Comparison of ENCODE assay signal across 20 cellular contexts in genomic region chr14:90291699-90292098, GRCh38. TPM values are rescaled to one million over a fixed set of nuclear protein-coding genes. Genes with fewer than 3 reads are reported as not detected.
DNase-seq lines count a peak whose midpoint lies in the region; ATAC-seq, FAIRE-seq and TF ChIP-seq lines count a peak whose summit lies in the region.
"Had no signal": no experiment of that assay in that cellular context is flagged by ENCODE, and none has a peak within 500 bp of the region (broad histone marks: within the 10 kb centered on the region; RNA-seq: fewer than 3 reads in every experiment).

No MANE protein-coding gene starts in this region.

- H3K4me1 Mint-ChIP-seq in activated naive CD4-positive, alpha-beta T cell treated with anti-CD3 and anti-CD28 coated beads, Interleukin-2, amount 50 U/mL, for 24 hours, result no peaks in the 10 kb centered on the region
- H3K4me1 Mint-ChIP-seq in GM23338, result peaks cover 21% of the 10 kb centered on the region

- H3K27ac Mint-ChIP-seq in activated naive CD4-positive, alpha-beta T cell treated with anti-CD3 and anti-CD28 coated beads, Interleukin-2, amount 50 U/mL, for 24 hours, result peak overlapping the region; percentile 46
- H3K27ac Mint-ChIP-seq in GM23338, result peak overlapping the region; percentile 27

- H3K36me3 ChIP-seq in GM23338 (ENCODE audit: insufficient read depth), result no peaks in the 10 kb centered on the region; the same call in 1 of the 2 replicates
- peaks cover 18% of the 10 kb centered on the region for H3K36me3 ChIP-seq in bronchial epithelial cell (ENCODE audit: control insufficient read depth, insufficient read depth, low read length)
- no peaks in the 10 kb centered on the region for H3K36me3 ChIP-seq in parathyroid adenoma (ENCODE audit: control insufficient read depth, insufficient read depth, low read length)
- no peaks in the 10 kb centered on the region for H3K36me3 ChIP-seq in MM.1S (replicated peaks; ENCODE audit: insufficient read depth, low read length)
- H3K36me3 ChIP-seq in left ventricle myocardium inferior, result peaks cover 59% of the 10 kb centered on the region

- H3K4me3 ChIP-seq in GM23338 (no peak overlapping the region), bronchial epithelial cell (ENCODE audit: low read depth, low read length) (no peak overlapping the region), parathyroid adenoma (ENCODE audit: low read depth, low read length) (no peak overlapping the region), MM.1S (ENCODE audit: low read length) (no peak overlapping the region), left ventricle myocardium inferior (no peak overlapping the region)
- H3K4me3 ChIP-seq: A549; BLaER1 treated with 17β-estradiol and CSF1 and Interleukin-3, amounts not matched to agents 10 nM and 100 nM had no signal

- H4K20me1 ChIP-seq in GM23338 (replicated peaks; ENCODE audit: insufficient read depth), result 0 out of 2 replicates have a peak, but pooled peaks cover 3% of the 10 kb centered on the region
- no peaks in the 10 kb centered on the region for H4K20me1 ChIP-seq in MM.1S (ENCODE audit: insufficient read depth, low read length)

- H3K36me3 Mint-ChIP-seq in activated naive CD4-positive, alpha-beta T cell treated with anti-CD3 and anti-CD28 coated beads, Interleukin-2, amount 50 U/mL, for 24 hours, result peaks cover 9% of the 10 kb centered on the region
- H3K36me3 Mint-ChIP-seq in GM23338 (ENCODE audit: low read depth), result peaks cover 39% of the 10 kb centered on the region

- DNase-seq in activated naive CD4-positive, alpha-beta T cell treated with Interleukin-2 at 50 U/mL for 16 hours, result no peak
- DNase-seq in GM23338 (ENCODE audit: low spot score), result no peak
- DNase-seq in bronchial epithelial cell (ENCODE audit: low read depth), result no peak
- DNase-seq in MM.1S, result no peak
- DNase-seq in urothelium cell line (ENCODE audit: low spot score), result no peak
- DNase-seq in left ventricle myocardium inferior, result no peak
- DNase-seq: DND-41; Karpas-422; NCI-H1105 treated with DMSO at 0.1 percent for 48 hours; NCI-H1694 treated with DMSO at 0.1 percent for 48 hours; NCI-H345; NCI-H69; NK-92 treated with Interleukin-12 subunit alpha and Interleukin-12 subunit beta, amount 100 ng/mL, for 24 hours; OCI-M1; RPMI8226; SIG-M5 had no signal

- no peaks in the 10 kb centered on the region for H3K9me2 ChIP-seq in GM23338 (ENCODE audit: insufficient read depth)
- H3K9me2 ChIP-seq in MM.1S (replicated peaks; ENCODE audit: insufficient read depth, low read length), result no peaks in the 10 kb centered on the region

- H3K9me3 Mint-ChIP-seq in activated naive CD4-positive, alpha-beta T cell treated with anti-CD3 and anti-CD28 coated beads, Interleukin-2, amount 50 U/mL, for 24 hours, result no peaks in the 10 kb centered on the region
- no peaks in the 10 kb centered on the region for H3K9me3 Mint-ChIP-seq in GM23338

- TF ChIP-seq CTCF in GM23338 (conservative IDR thresholded peaks at IDR 0.05; ENCODE audit: low read depth in 2 of 2) (no peak), bronchial epithelial cell (IDR thresholded peaks at IDR 0.05; ENCODE audit: insufficient read depth, low read length, severe bottlenecking) (no peak), parathyroid adenoma (IDR thresholded peaks at IDR 0.05) (no peak), MM.1S (IDR thresholded peaks at IDR 0.05; ENCODE audit: low read length) (no peak), left ventricle myocardium inferior (IDR thresholded peaks at IDR 0.05; ENCODE audit: borderline replicate concordance) (no peak)

- no peak overlapping the region for H3K4me2 ChIP-seq in GM23338
- H3K4me2 ChIP-seq in parathyroid adenoma (ENCODE audit: low read length), result no peak overlapping the region
- no peak overlapping the region for H3K4me2 ChIP-seq in MM.1S (ENCODE audit: low read depth, low read length)
- H3K4me2 ChIP-seq: A549; BLaER1 treated with 17β-estradiol and CSF1 and Interleukin-3, amounts not matched to agents 10 nM and 100 nM had no signal

- H3K9ac ChIP-seq in parathyroid adenoma (no peak overlapping the region), MM.1S (ENCODE audit: low read length) (no peak overlapping the region)
- H3K9ac ChIP-seq: BLaER1 treated with 17β-estradiol and CSF1 and Interleukin-3, amounts not matched to agents 10 nM and 100 nM had no signal

- no peak for ATAC-seq in GM23338
- ATAC-seq: A549 had no signal

- H2AFZ ChIP-seq in GM23338, result no peak overlapping the region
- H2AFZ ChIP-seq in parathyroid adenoma, result no peak overlapping the region
- no peak overlapping the region for H2AFZ ChIP-seq in MM.1S (ENCODE audit: low read length)

- FAIRE-seq in bronchial epithelial cell (lab: Jason Lieb, UNC), result peak; percentile 81
- no peak for FAIRE-seq in urothelium cell line (lab: Jason Lieb, UNC)
- FAIRE-seq: A549 had no signal

- H3K27me3 ChIP-seq in GM23338 (ENCODE audit: insufficient read depth) (no peaks in the 10 kb centered on the region), bronchial epithelial cell (ENCODE audit: control insufficient read depth, insufficient read depth, low read length) (no peaks in the 10 kb centered on the region), parathyroid adenoma (ENCODE audit: control insufficient read depth, insufficient read depth, low read length) (no peaks in the 10 kb centered on the region), MM.1S (replicated peaks; ENCODE audit: insufficient read depth, low read length) (no peaks in the 10 kb centered on the region), left ventricle myocardium inferior (ENCODE audit: low read depth) (no peaks in the 10 kb centered on the region)
- H3K27me3 ChIP-seq: BLaER1 treated with 17β-estradiol and CSF1 and Interleukin-3, amounts not matched to agents 10 nM and 100 nM had no signal

- H3K4me1 ChIP-seq in GM23338 (ENCODE audit: insufficient read depth), result no peaks in the 10 kb centered on the region
- H3K4me1 ChIP-seq in parathyroid adenoma, result peaks cover 13% of the 10 kb centered on the region
- H3K4me1 ChIP-seq in MM.1S (ENCODE audit: low read length), result no peaks in the 10 kb centered on the region
- peaks cover 23% of the 10 kb centered on the region for H3K4me1 ChIP-seq in left ventricle myocardium inferior
- H3K4me1 ChIP-seq: A549 had no signal

- H3K27ac ChIP-seq in GM23338 (ENCODE audit: low read depth) (0 out of 2 replicates have a peak overlapping the region, but pooled peaks have one; percentile 19), parathyroid adenoma (peak overlapping the region; percentile 40), MM.1S (ENCODE audit: low read length) (no peak overlapping the region), left ventricle myocardium inferior (replicated peaks) (no peak overlapping the region)
- H3K27ac ChIP-seq: A549; BLaER1 treated with 17β-estradiol and CSF1 and Interleukin-3, amounts not matched to agents 10 nM and 100 nM had no signal

- H3K4me3 Mint-ChIP-seq in activated naive CD4-positive, alpha-beta T cell treated with anti-CD3 and anti-CD28 coated beads, Interleukin-2, amount 50 U/mL, for 24 hours, result no peak overlapping the region
- H3K4me3 Mint-ChIP-seq in GM23338, result no peak overlapping the region

- H3K9me3 ChIP-seq in parathyroid adenoma (ENCODE audit: control insufficient read depth, low read length) (no peaks in the 10 kb centered on the region), MM.1S (replicated peaks; ENCODE audit: insufficient read depth, low read length) (no peaks in the 10 kb centered on the region), left ventricle myocardium inferior (replicated peaks) (no peaks in the 10 kb centered on the region)
- H3K9me3 ChIP-seq: A549; BLaER1 treated with 17β-estradiol and CSF1 and Interleukin-3, amounts not matched to agents 10 nM and 100 nM had no signal

- H3K79me2 ChIP-seq in GM23338 (replicated peaks; ENCODE audit: insufficient read depth) (no peaks in the 10 kb centered on the region), parathyroid adenoma (no peaks in the 10 kb centered on the region), MM.1S (ENCODE audit: low read length) (no peaks in the 10 kb centered on the region)

- no peaks in the 10 kb centered on the region for H3K27me3 Mint-ChIP-seq in activated naive CD4-positive, alpha-beta T cell treated with anti-CD3 and anti-CD28 coated beads, Interleukin-2, amount 50 U/mL, for 24 hours
- H3K27me3 Mint-ChIP-seq in GM23338 (ENCODE audit: insufficient read depth, low read depth, poor library complexity), result peaks cover 6% of the 10 kb centered on the region

- intact Hi-C loops in left ventricle myocardium inferior (cut with micrococcal nuclease), result no loop called here

- no peaks in the 10 kb centered on the region for H3F3A ChIP-seq in GM23338 (replicated peaks; ENCODE audit: low read depth)
- H3F3A ChIP-seq in MM.1S (ENCODE audit: insufficient read depth, low read length), result no peaks in the 10 kb centered on the region

TF ChIP-seq in GM23338, 12 proteins besides CTCF, POLR2A, EP300 and RAD21 (continues in another document):
- TF ChIP-seq ZNF331 (CRISPR knock-in tag; IDR thresholded peaks at IDR 0.05; ENCODE audit: low read depth) (no peak), NANOG (IDR thresholded peaks at IDR 0.05; ENCODE audit: borderline replicate concordance) (no peak), ETS1 (IDR thresholded peaks at IDR 0.05) (no peak), JUNB (IDR thresholded peaks at IDR 0.05; ENCODE audit: unreplicated experiment) (no peak)

RNA-seq across cellular contexts. Expression of gene PSMC1, which starts 35.3 kb away (rescaled TPM):
- 112 and 116 TPM in 2 replicates for total RNA-seq in GM23338 (2014; rRNA removed; shearing (Covaris generic))
- polyA plus RNA-seq in GM23338 (2016; fragmentation: Nextera tagmentation; extraction: Ambion mirVana), result 124 and 139 TPM in 2 replicates
- total RNA-seq in bronchial epithelial cell, result 102 and 145 TPM in 2 replicates
- total RNA-seq in left ventricle myocardium inferior, result 121 TPM

RNA-seq across cellular contexts. Expression of gene NRDE2, which starts 40.0 kb away (rescaled TPM):
- total RNA-seq in GM23338 (2014; rRNA removed; shearing (Covaris generic)), result 8.6 and 9.8 TPM in 2 replicates
- 17.3 and 20.6 TPM in 2 replicates for polyA plus RNA-seq in GM23338 (2016; fragmentation: Nextera tagmentation; extraction: Ambion mirVana)
- total RNA-seq in bronchial epithelial cell, result 5.8 and 6.1 TPM in 2 replicates
- 10.5 TPM for total RNA-seq in left ventricle myocardium inferior

Comparison
In these comparisons a context has a peak if more than half of its experiments do, and no peak if none do; other contexts are left out.
1. H3K27ac ChIP-seq: peak in GM23338 (single experiment) and parathyroid adenoma (single experiment); none in MM.1S (single experiment) and left ventricle myocardium inferior (single experiment).